ENCODE assay signal across 8 cellular contexts in genomic region chr3:39065197-39065596, GRCh38. TPM values are rescaled to one million over a fixed set of nuclear protein-coding genes. Genes with fewer than 3 reads are reported as not detected.
DNase-seq lines count a peak whose midpoint lies in the region; ATAC-seq and TF ChIP-seq lines count a peak whose summit lies in the region.

No MANE protein-coding gene starts in this region.

- intact Hi-C loops in vagina (cut with DNase I): no loop called here

- H3K36me3 Mint-ChIP-seq in neural crest cell (ENCODE audit: low read depth): peaks cover 4% of the 10 kb centered on the region

- H3K27me3 Mint-ChIP-seq in neural crest cell (ENCODE audit: low read depth): no peaks in the 10 kb centered on the region

- peaks cover 0 to 27% of the 10 kb centered on the region in 2 donors for H3K36me3 ChIP-seq in vagina

- TF ChIP-seq CTCF in choroid plexus epithelial cell (conservative IDR thresholded peaks at IDR 0.05; ENCODE audit: low read depth, low read length) (peak; percentile 82), neural crest cell (conservative IDR thresholded peaks at IDR 0.05) (peak; percentile 55), vagina (IDR thresholded peaks at IDR 0.05) (no peak)

- no peak overlapping the region for H3K4me3 Mint-ChIP-seq in neural crest cell

- H3K9me3 ChIP-seq in vagina: no peaks in the 10 kb centered on the region

- no peak for TF ChIP-seq POLR2A in vagina (IDR thresholded peaks at IDR 0.05)

- peak; percentile 97 for ATAC-seq in GM19023 (IDR thresholded peaks at IDR 0.05; ENCODE audit: unreplicated experiment)
- peak; percentile 90 for ATAC-seq in HG03060 (IDR thresholded peaks at IDR 0.05; ENCODE audit: low read depth, unreplicated experiment)

- H3K9me3 Mint-ChIP-seq in neural crest cell: peaks cover 2% of the 10 kb centered on the region

- H3K4me1 ChIP-seq in vagina: no peaks in the 10 kb centered on the region

- no peak overlapping the region for H3K27ac Mint-ChIP-seq in neural crest cell (ENCODE audit: unreplicated experiment)

- H3K4me3 ChIP-seq in choroid plexus epithelial cell (ENCODE audit: low read depth, low read length) (no peak overlapping the region), vagina (no peak overlapping the region)

- H3K27me3 ChIP-seq in vagina: no peaks in the 10 kb centered on the region

- DNase-seq in DMS114 treated with DMSO at 0.1 percent for 48 hours (lab: John Stamatoyannopoulos, UW; ENCODE audit: unreplicated experiment) (peak; percentile 8), OCI-M1 (lab: John Stamatoyannopoulos, UW) (peak; percentile 86), choroid plexus epithelial cell (ENCODE audit: low read depth) (peak; percentile 77), neural crest cell (ENCODE audit: low read depth, low spot score) (no peak), vagina (ENCODE audit: extremely low spot score in 2 of 2) (no peak), NCI-H1105 (lab: John Stamatoyannopoulos, UW) (no peak)

- peaks cover 18% of the 10 kb centered on the region for H3K4me1 Mint-ChIP-seq in neural crest cell

- no peak overlapping the region for H3K27ac ChIP-seq in vagina

RNA-seq across cellular contexts. Expression of gene WDR48, which starts 13.4 kb away (rescaled TPM):
- total RNA-seq in neural crest cell (44.7 and 47.2 TPM in 2 replicates), vagina (43.7 TPM)

RNA-seq across cellular contexts. Expression of gene SCN11A, which starts 13.5 kb away (rescaled TPM):
- total RNA-seq in neural crest cell (0.48 and 0.63 TPM in 2 replicates), vagina (not detected)

RNA-seq across cellular contexts. Expression of gene GORASP1, which starts 42.2 kb away (rescaled TPM):
- total RNA-seq in neural crest cell: 54.0 TPM in 2 replicates
- total RNA-seq in vagina: 45.9 TPM

RNA-seq across cellular contexts. Expression of gene TTC21A, which starts 42.3 kb away (rescaled TPM):
- 6.8 and 8.2 TPM in 2 replicates for total RNA-seq in neural crest cell
- total RNA-seq in vagina: 8.8 TPM

Comparison
In these comparisons a context has a peak if more than half of its experiments do, and no peak if none do; other contexts are left out.
1. DNase-seq: peak in DMS114 treated with DMSO at 0.1 percent for 48 hours (single experiment), OCI-M1 (single experiment) and choroid plexus epithelial cell (single experiment); none in neural crest cell (single experiment), vagina (0 of 2) and NCI-H1105 (single experiment).
2. CTCF ChIP-seq: peak in choroid plexus epithelial cell (single experiment) and neural crest cell (single experiment); none in vagina (0 of 3).